In the genomic region with DNA sequence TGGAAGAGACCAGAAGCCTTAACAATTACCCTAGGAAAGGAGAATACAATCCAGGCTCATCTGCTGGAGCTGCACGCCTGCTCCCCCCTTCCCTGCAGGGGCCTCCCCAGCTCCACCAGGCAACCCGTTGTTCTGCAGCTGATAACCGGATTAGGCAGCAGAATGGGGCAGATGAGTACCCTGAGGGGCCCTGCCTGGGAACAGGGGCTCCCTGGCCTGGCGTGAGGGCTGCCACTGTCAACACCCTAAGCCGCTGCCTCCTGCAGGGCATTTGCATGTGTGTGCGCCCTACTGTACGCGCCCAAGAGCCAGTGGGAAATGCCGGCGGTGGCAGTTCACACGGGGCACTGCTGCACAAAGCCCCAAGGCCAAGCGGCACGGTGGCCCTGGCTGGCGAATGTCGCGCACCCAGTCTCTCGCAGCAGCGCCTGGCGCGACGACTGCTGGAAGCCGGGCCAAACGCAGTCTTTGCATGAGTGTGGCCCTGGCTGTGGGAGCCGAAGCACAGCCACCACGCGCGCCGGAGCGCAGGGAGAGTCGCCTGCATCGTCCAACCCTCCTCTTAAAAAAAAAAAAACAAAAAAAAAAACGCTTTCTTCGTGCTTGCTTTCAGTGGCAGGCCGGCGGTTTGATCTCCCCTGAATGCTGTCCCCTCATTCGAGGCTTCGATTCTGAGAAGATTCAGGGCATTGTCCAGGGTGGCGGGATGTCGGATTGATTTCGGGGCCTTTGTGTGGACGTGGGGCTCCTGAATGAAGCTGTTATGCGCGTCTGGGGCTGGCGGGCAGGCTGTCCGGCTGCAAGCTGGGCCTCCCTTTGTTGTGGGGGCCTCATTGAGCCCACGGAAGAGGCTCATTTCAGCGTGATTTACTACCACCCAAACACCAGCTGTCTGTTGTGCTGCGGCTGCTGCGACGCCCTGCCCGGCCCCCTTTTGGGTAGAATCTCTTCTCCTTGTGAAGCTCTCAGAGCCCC, we compare ENCODE assay signal across 12 cellular contexts.
DNase-seq lines count a peak whose midpoint lies in the region; ATAC-seq and TF ChIP-seq lines count a peak whose summit lies in the region.
"Had no signal": no experiment of that assay in that cellular context is flagged by ENCODE, and none has a peak within 500 bp of the region (broad histone marks: within the 10 kb centered on the region; RNA-seq: fewer than 3 reads in every experiment).

No MANE protein-coding gene starts in this region.

- H3K4me3 ChIP-seq in mesodermal cell (ENCODE audit: extremely low read depth, insufficient read depth, low read length, poor library complexity, severe bottlenecking) (no peak overlapping the region), mammary epithelial cell (replicated peaks in 1 of 3; ENCODE audit: insufficient read depth in 1 of 3, low read depth in 2 of 3, low read length in 3 of 3) (no peak overlapping the region), tibial nerve (no peak overlapping the region)
- H3K4me3 ChIP-seq: suprapubic skin had no signal

- H3K27me3 ChIP-seq in mammary epithelial cell (ENCODE audit: insufficient read depth, low read length): no peaks in the 10 kb centered on the region
- H3K27me3 ChIP-seq in tibial nerve: no peaks in the 10 kb centered on the region
- H3K27me3 ChIP-seq: suprapubic skin had no signal

- no peaks in the 10 kb centered on the region for H3K4me1 Mint-ChIP-seq in HFFc6 (ENCODE audit: low read depth)
- no peaks in the 10 kb centered on the region for H3K4me1 Mint-ChIP-seq in activated T-cell treated with anti-CD3 and anti-CD28 coated beads, Interleukin-2, amount 50 U/mL, for 72 hours (ENCODE audit: low read depth)

- TF ChIP-seq EP300 in tibial nerve (IDR thresholded peaks at IDR 0.05): no peak

- H3K36me3 ChIP-seq in mesodermal cell (ENCODE audit: control insufficient read depth, insufficient read depth, low read length): peaks cover 9% of the 10 kb centered on the region
- peaks cover 4% of the 10 kb centered on the region for H3K36me3 ChIP-seq in mammary epithelial cell (ENCODE audit: insufficient read depth, low read length)
- H3K36me3 ChIP-seq in tibial nerve: no peaks in the 10 kb centered on the region
- H3K36me3 ChIP-seq: suprapubic skin had no signal

- H3K27ac ChIP-seq in cingulate gyrus (ENCODE audit: low read depth, low read length): peak overlapping the region; percentile 70
- H3K27ac ChIP-seq in mesodermal cell (ENCODE audit: low read depth, low read length, severe bottlenecking): peak overlapping the region; percentile 20
- no peak overlapping the region for H3K27ac ChIP-seq in mammary epithelial cell (ENCODE audit: insufficient read depth, low read depth, low read length)
- H3K27ac ChIP-seq in tibial nerve: no peak overlapping the region
- H3K27ac ChIP-seq: suprapubic skin had no signal

- no peaks in the 10 kb centered on the region for H3K36me3 Mint-ChIP-seq in HFFc6 (ENCODE audit: low read depth)
- peaks cover 0 to 2% of the 10 kb centered on the region in 2 donors for H3K36me3 Mint-ChIP-seq in activated T-cell treated with anti-CD3 and anti-CD28 coated beads, Interleukin-2, amount 50 U/mL, for 72 hours (ENCODE audit: insufficient read depth in 2 of 2)

- WGBS in mesodermal cell (ENCODE audit: insufficient coverage in 2 of 2), 2 experiments: 83 to 91% methylated on average over 33 to 49 of the region's 51 CpGs
- WGBS in mammary epithelial cell (ENCODE audit: low coverage, missing lambda C conversion rate): 91% methylated on average over 17 of the region's 51 CpGs
- 49 to 66% methylated on average over 44 to 51 of the region's 51 CpGs for WGBS in tibial nerve, 2 donors

- no peak for ATAC-seq in activated T-cell treated with anti-CD3 and anti-CD28 coated beads, Interleukin-2, amount 50 U/mL, for 72 hours (replicated peaks in 1 of 2)

- no peaks in the 10 kb centered on the region for H3K9me3 ChIP-seq in mesodermal cell (ENCODE audit: control insufficient read depth, low read length)
- H3K9me3 ChIP-seq in mammary epithelial cell (replicated peaks; ENCODE audit: insufficient read depth, low read length): no peaks in the 10 kb centered on the region
- no peaks in the 10 kb centered on the region for H3K9me3 ChIP-seq in tibial nerve
- H3K9me3 ChIP-seq: suprapubic skin had no signal

- TF ChIP-seq CTCF in HFFc6 (IDR thresholded peaks at IDR 0.05): no peak
- no peak for TF ChIP-seq CTCF in mammary epithelial cell (conservative IDR thresholded peaks at IDR 0.05 in 1 of 2, IDR thresholded peaks at IDR 0.05 in 1 of 2; ENCODE audit: extremely low read depth in 1 of 2, insufficient read depth in 1 of 2, low read depth in 1 of 2, low read length in 2 of 2)
- TF ChIP-seq CTCF in tibial nerve (IDR thresholded peaks at IDR 0.05): no peak

- in situ Hi-C loops in mammary epithelial cell (cut with MboI; ENCODE audit: low sequenced_read_pairs in 2 of 2): no loop called here

- no peak overlapping the region for H3K9ac ChIP-seq in mammary epithelial cell (ENCODE audit: insufficient read depth, low read length)

- no peak overlapping the region for H3K4me2 ChIP-seq in mammary epithelial cell (ENCODE audit: insufficient read depth, low read depth, low read length)

- H2AFZ ChIP-seq in mammary epithelial cell (ENCODE audit: low read depth, low read length): no peak overlapping the region

- H3K4me3 Mint-ChIP-seq in HFFc6: no peak overlapping the region
- no peak overlapping the region for H3K4me3 Mint-ChIP-seq in activated T-cell treated with anti-CD3 and anti-CD28 coated beads, Interleukin-2, amount 50 U/mL, for 72 hours

- H3K27ac Mint-ChIP-seq in HFFc6: no peak overlapping the region
- no peak overlapping the region for H3K27ac Mint-ChIP-seq in activated T-cell treated with anti-CD3 and anti-CD28 coated beads, Interleukin-2, amount 50 U/mL, for 72 hours

- H3K4me1 ChIP-seq in mesodermal cell (ENCODE audit: control insufficient read depth, insufficient read depth, low read length, poor library complexity, severe bottlenecking) (peaks cover 13% of the 10 kb centered on the region), mammary epithelial cell (ENCODE audit: insufficient read depth, low read length) (peaks cover 23% of the 10 kb centered on the region), tibial nerve (peaks cover 0 to 44% (median 13%) of the 10 kb centered on the region in 4 donors)

- H4K20me1 ChIP-seq in mammary epithelial cell (ENCODE audit: insufficient read depth, low read length): no peaks in the 10 kb centered on the region

- dilution Hi-C loops in mammary epithelial cell (cut with HindIII; ENCODE audit: low sequenced_read_pairs): loop anchor here (5.0 kb wide), 1 partner anchor 108 kb away; no protein-coding TSS in a partner anchor

- intact Hi-C loops in mammary epithelial cell (cut with micrococcal nuclease): no loop called here

- H3K27me3 Mint-ChIP-seq in HFFc6 (ENCODE audit: insufficient read depth): peaks cover 9% of the 10 kb centered on the region
- peaks cover 69% of the 10 kb centered on the region for H3K27me3 Mint-ChIP-seq in activated T-cell treated with anti-CD3 and anti-CD28 coated beads, Interleukin-2, amount 50 U/mL, for 72 hours (ENCODE audit: low read depth)

- BruUV-seq in mammary epithelial cell (replicated peaks; lab: Mats Ljungman, UMichigan): no TSS peak

- no peak for TF ChIP-seq POLR2A in tibial nerve (IDR thresholded peaks at IDR 0.05)

- H3K9me3 Mint-ChIP-seq in HFFc6: no peaks in the 10 kb centered on the region
- H3K9me3 Mint-ChIP-seq in activated T-cell treated with anti-CD3 and anti-CD28 coated beads, Interleukin-2, amount 50 U/mL, for 72 hours: no peaks in the 10 kb centered on the region

- CTCF ChIA-PET in mammary epithelial cell (lab: Charles Lee; ENCODE audit: low non-redundant PET): no interaction called here

- peaks cover 44% of the 10 kb centered on the region for H3K79me2 ChIP-seq in mammary epithelial cell (ENCODE audit: insufficient read depth, low read length)

- DNase-seq in NCI-H345 (lab: John Stamatoyannopoulos, UW) (peak; percentile 38), superior temporal gyrus (ENCODE audit: extremely low spot score) (peak; percentile 51), HFFc6 (no peak), mammary epithelial cell (no peak), tibial nerve (ENCODE audit: low spot score in 2 of 2) (no peak)
- no peak for DNase-seq in activated T-cell treated with anti-CD3 and anti-CD28 coated beads, Interleukin-2, amount 50 U/mL, for 72 hours
- DNase-seq: GDM1; IMR-90; NK-92 treated with Interleukin-12 subunit alpha and Interleukin-12 subunit beta, amount 100 ng/mL, for 24 hours had no signal

Comparison
In these comparisons a context has a peak if more than half of its experiments do, and no peak if none do; other contexts are left out.
1. DNase-seq: peak in NCI-H345 (single experiment) and superior temporal gyrus (single experiment); none in HFFc6 (single experiment), mammary epithelial cell (single experiment), tibial nerve (0 of 2) and activated T-cell treated with anti-CD3 and anti-CD28 coated beads, Interleukin-2, amount 50 U/mL, for 72 hours (0 of 2).
2. H3K27ac ChIP-seq: peak in cingulate gyrus (single experiment) and mesodermal cell (single experiment); none in mammary epithelial cell (single experiment) and tibial nerve (0 of 4).